In genomic region chr11:74133416-74133815, GRCh38 we compare ENCODE assay signal across 27 cellular contexts.
"Had no signal": no experiment of that assay in that cellular context is flagged by ENCODE, and none has a peak within 500 bp of the region (broad histone marks: within the 10 kb centered on the region; RNA-seq: fewer than 3 reads in every experiment).

No MANE protein-coding gene starts in this region.

- H3K36me3 ChIP-seq: ovary had no signal

- H3K4me3 Mint-ChIP-seq: naive thymus-derived CD4-positive, alpha-beta T cell; natural killer cell treated with Interleukin-12 subunit alpha and Interleukin-12 subunit beta and Interleukin-15 and Interleukin-18, amount 100 ng/mL, for 72 hours; stimulated activated memory B cell treated with anti-CD40 and anti-IgM and Interleukin-4, amounts not matched to agents 10 μg/mL and 1 μg/mL and 100 μg/mL, for 72 hours; stimulated activated naive CD8-positive, alpha-beta T cell treated with anti-CD3 and anti-CD28 coated beads, Interleukin-15, amount 100 ng/mL, for 72 hours had no signal

- H3K4me3 ChIP-seq: left lung, lower lobe of right lung, mucosa of descending colon, ovary, right atrium auricular region, right lobe of liver, smooth muscle cell, tibial nerve, upper lobe of left lung, vagina had no signal

- H3K27me3 ChIP-seq: left lung, ovary, right atrium auricular region, right lobe of liver, tibial nerve, upper lobe of left lung, vagina had no signal

- H3K4me2 ChIP-seq: smooth muscle cell had no signal

- H3K27ac ChIP-seq: left lung, lower lobe of right lung, ovary, right atrium auricular region, right lobe of liver, tibial nerve, upper lobe of left lung, vagina had no signal

- H3K9me3 Mint-ChIP-seq: natural killer cell treated with Interleukin-12 subunit alpha and Interleukin-12 subunit beta and Interleukin-15 and Interleukin-18, amount 100 ng/mL, for 72 hours; stimulated activated memory B cell treated with anti-CD40 and anti-IgM and Interleukin-4, amounts not matched to agents 10 μg/mL and 1 μg/mL and 100 μg/mL, for 72 hours; stimulated activated naive CD8-positive, alpha-beta T cell treated with anti-CD3 and anti-CD28 coated beads, Interleukin-15, amount 100 ng/mL, for 72 hours had no signal

- ATAC-seq: left cardiac atrium; left lung; lower lobe of right lung; mucosa of descending colon; naive thymus-derived CD4-positive, alpha-beta T cell; natural killer cell treated with Interleukin-12 subunit alpha and Interleukin-12 subunit beta and Interleukin-15 and Interleukin-18, amount 100 ng/mL, for 72 hours; right lobe of liver; stimulated activated memory B cell treated with anti-CD40 and anti-IgM and Interleukin-4, amounts not matched to agents 10 μg/mL and 1 μg/mL and 100 μg/mL, for 72 hours; stimulated activated naive CD8-positive, alpha-beta T cell treated with anti-CD3 and anti-CD28 coated beads, Interleukin-15, amount 100 ng/mL, for 72 hours had no signal

- DNase-seq: hippocampal formation; kidney glomerular epithelial cell; left cardiac atrium; left lung; lower lobe of right lung; mammary epithelial cell; mesendoderm; midbrain; mucosa of descending colon; naive thymus-derived CD4-positive, alpha-beta T cell; ovary; right lobe of liver; stimulated activated CD4-positive, alpha-beta T cell treated with anti-CD3 and anti-CD28 coated beads, Interleukin-1b, Interleukin-23, amount 100 ng/mL, for 48 hours; stimulated activated CD4-positive, alpha-beta T cell treated with anti-CD3 and anti-CD28 coated beads, Interleukin-2, amount 100 ng/mL, for 48 hours; stimulated activated CD4-positive, alpha-beta T cell treated with anti-CD3 and anti-CD28 coated beads, Interleukin-4, amount 100 ng/mL, for 4 hours; stimulated activated CD8-positive, alpha-beta memory T cell treated with anti-CD3 and anti-CD28 coated beads, Interleukin-4, amount 100 ng/mL, for 48 hours; stimulated activated naive CD4-positive, alpha-beta T cell treated with Interleukin-2 at 50 U/mL for 16 hours; stimulated activated naive CD8-positive, alpha-beta T cell treated with anti-CD3 and anti-CD28 coated beads, Interleukin-15, amount 100 ng/mL, for 72 hours; substantia nigra; upper lobe of left lung had no signal

- H3K27ac Mint-ChIP-seq: naive thymus-derived CD4-positive, alpha-beta T cell; natural killer cell treated with Interleukin-12 subunit alpha and Interleukin-12 subunit beta and Interleukin-15 and Interleukin-18, amount 100 ng/mL, for 72 hours; progenitor cell of endocrine pancreas; stimulated activated memory B cell treated with anti-CD40 and anti-IgM and Interleukin-4, amounts not matched to agents 10 μg/mL and 1 μg/mL and 100 μg/mL, for 72 hours; stimulated activated naive CD8-positive, alpha-beta T cell treated with anti-CD3 and anti-CD28 coated beads, Interleukin-15, amount 100 ng/mL, for 72 hours had no signal

- H3K9me3 ChIP-seq: left lung, lower lobe of right lung, mucosa of descending colon, ovary, right atrium auricular region, right lobe of liver, tibial nerve, upper lobe of left lung, vagina had no signal

- H3K4me1 ChIP-seq: right lobe of liver, upper lobe of left lung, vagina had no signal

- H3K4me1 Mint-ChIP-seq: naive thymus-derived CD4-positive, alpha-beta T cell; stimulated activated memory B cell treated with anti-CD40 and anti-IgM and Interleukin-4, amounts not matched to agents 10 μg/mL and 1 μg/mL and 100 μg/mL, for 72 hours; stimulated activated naive CD8-positive, alpha-beta T cell treated with anti-CD3 and anti-CD28 coated beads, Interleukin-15, amount 100 ng/mL, for 72 hours had no signal

- H3K27me3 Mint-ChIP-seq: naive thymus-derived CD4-positive, alpha-beta T cell; natural killer cell treated with Interleukin-12 subunit alpha and Interleukin-12 subunit beta and Interleukin-15 and Interleukin-18, amount 100 ng/mL, for 72 hours; progenitor cell of endocrine pancreas; stimulated activated memory B cell treated with anti-CD40 and anti-IgM and Interleukin-4, amounts not matched to agents 10 μg/mL and 1 μg/mL and 100 μg/mL, for 72 hours; stimulated activated naive CD8-positive, alpha-beta T cell treated with anti-CD3 and anti-CD28 coated beads, Interleukin-15, amount 100 ng/mL, for 72 hours had no signal
